23 cellular contexts compared by ENCODE assay signal in the genomic region with DNA sequence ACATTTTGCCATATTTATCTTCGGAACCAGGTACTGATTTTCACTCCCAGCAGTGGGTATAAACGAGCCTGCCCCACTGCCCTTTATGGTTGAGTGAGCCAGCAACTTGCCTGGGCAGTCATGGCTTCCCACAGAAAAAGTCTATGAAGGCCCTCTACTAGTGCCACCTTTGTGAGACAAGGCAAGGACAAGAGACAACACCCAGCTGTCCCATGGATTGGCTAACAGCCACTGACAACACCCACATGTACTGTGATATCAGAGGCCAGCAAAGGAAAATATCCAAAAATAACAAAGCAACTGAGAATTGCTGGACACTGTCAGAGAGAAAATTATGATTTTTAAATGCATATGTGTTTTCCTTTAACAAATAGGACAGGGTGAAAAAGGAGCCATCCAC.
DNase-seq lines count a peak whose midpoint lies in the region; ATAC-seq, FAIRE-seq and TF ChIP-seq lines count a peak whose summit lies in the region.
"Had no signal": no experiment of that assay in that cellular context is flagged by ENCODE, and none has a peak within 500 bp of the region (broad histone marks: within the 10 kb centered on the region; RNA-seq: fewer than 3 reads in every experiment).

No MANE protein-coding gene starts in this region.

- FAIRE-seq in kidney (lab: Jason Lieb, UNC) = no peak

- H3K4me2 ChIP-seq in PC-9 = peak overlapping the region; percentile 23; the same call in 1 of the 2 replicates

- no peak overlapping the region for H3K4me3 Mint-ChIP-seq in CD8-positive, alpha-beta T cell
- H3K4me3 Mint-ChIP-seq: activated naive CD8-positive, alpha-beta T cell treated with anti-CD3 and anti-CD28 coated beads, Interleukin-2, amount 50 U/mL, for 24 hours; IgD-negative memory B cell had no signal

- H3F3A ChIP-seq in PC-9 (ENCODE audit: insufficient read depth, low read depth) = no peaks in the 10 kb centered on the region

- H4K20me1 ChIP-seq in PC-9 (ENCODE audit: insufficient read depth) = no peaks in the 10 kb centered on the region

- no peaks in the 10 kb centered on the region for H3K36me3 Mint-ChIP-seq in CD8-positive, alpha-beta T cell
- H3K36me3 Mint-ChIP-seq: IgD-negative memory B cell had no signal

- no peaks in the 10 kb centered on the region for H3K9me2 ChIP-seq in PC-9 (ENCODE audit: insufficient read depth)

- no peak overlapping the region for H3K27ac Mint-ChIP-seq in CD8-positive, alpha-beta T cell
- H3K27ac Mint-ChIP-seq: activated naive CD8-positive, alpha-beta T cell treated with anti-CD3 and anti-CD28 coated beads, Interleukin-2, amount 50 U/mL, for 24 hours; activated T-helper 2 cell treated with anti-CD3 and anti-CD28 coated beads, Interferon-gamma antibody, Interleukin-2, Interleukin-4, amounts not matched to agents 10 μg/mL and 5 μg/mL and 100 μg/mL, durations not matched to agents 14 hours and 24 hours and 36 hours; IgD-negative memory B cell had no signal

- H3K4me3 ChIP-seq in PC-9 (no peak overlapping the region), coronary artery (peak overlapping the region; percentile 51), kidney (ENCODE audit: low read length in 2 of 2) (no peak overlapping the region), thyroid gland (replicated peaks in 1 of 3) (no peak overlapping the region)
- no peak overlapping the region for H3K4me3 ChIP-seq in CD8-positive, alpha-beta T cell (ENCODE audit: low read depth, low read length)
- H3K4me3 ChIP-seq: esophagus squamous epithelium, SJSA1, stomach had no signal

- WGBS in thyroid gland, 2 donors = 42 to 54% methylated on average over 2 of the region's 2 CpGs

- H3K79me2 ChIP-seq in PC-9 (ENCODE audit: low read depth) = no peaks in the 10 kb centered on the region

- H3K27ac ChIP-seq in PC-9 = no peak overlapping the region
- H3K27ac ChIP-seq in coronary artery = peak overlapping the region; percentile 2 to 27
- no peak overlapping the region for H3K27ac ChIP-seq in kidney (ENCODE audit: low read depth in 2 of 2, low read length in 2 of 2)
- peak overlapping the region; percentile 19 to 51 (median 26) for H3K27ac ChIP-seq in thyroid gland
- no peak overlapping the region for H3K27ac ChIP-seq in CD8-positive, alpha-beta T cell (ENCODE audit: low read depth, low read length)
- H3K27ac ChIP-seq: esophagus squamous epithelium, SJSA1, stomach, VCaP had no signal

- peaks cover under 1% of the 10 kb centered on the region for H3K27me3 Mint-ChIP-seq in CD8-positive, alpha-beta T cell (ENCODE audit: low read depth)
- H3K27me3 Mint-ChIP-seq: activated naive CD8-positive, alpha-beta T cell treated with anti-CD3 and anti-CD28 coated beads, Interleukin-2, amount 50 U/mL, for 24 hours; IgD-negative memory B cell had no signal

- no peak overlapping the region for H2AFZ ChIP-seq in PC-9

- H3K36me3 ChIP-seq in PC-9 (ENCODE audit: low read depth) (no peaks in the 10 kb centered on the region), kidney (ENCODE audit: control insufficient read depth in 1 of 2, insufficient read depth in 2 of 2, low read length in 2 of 2) (no peaks in the 10 kb centered on the region), thyroid gland (no peaks in the 10 kb centered on the region)
- no peaks in the 10 kb centered on the region for H3K36me3 ChIP-seq in CD8-positive, alpha-beta T cell (ENCODE audit: insufficient read depth, low read length)
- H3K36me3 ChIP-seq: esophagus squamous epithelium, SJSA1, stomach had no signal

- H3K27me3 ChIP-seq in PC-9 (ENCODE audit: insufficient read depth, low read depth) = no peaks in the 10 kb centered on the region
- H3K27me3 ChIP-seq in thyroid gland = no peaks in the 10 kb centered on the region
- H3K27me3 ChIP-seq in CD8-positive, alpha-beta T cell (ENCODE audit: insufficient read depth, low read length) = peaks cover 4% of the 10 kb centered on the region
- H3K27me3 ChIP-seq: esophagus squamous epithelium, SJSA1, stomach had no signal

- no peak for TF ChIP-seq CTCF in PC-9 (conservative IDR thresholded peaks at IDR 0.05)
- TF ChIP-seq CTCF in coronary artery (IDR thresholded peaks at IDR 0.05) = no peak
- TF ChIP-seq CTCF in kidney (IDR thresholded peaks at IDR 0.05; ENCODE audit: borderline replicate concordance, extremely low read depth, insufficient read depth) = no peak
- no peak for TF ChIP-seq CTCF in thyroid gland (IDR thresholded peaks at IDR 0.05)
- TF ChIP-seq CTCF in CD8-positive, alpha-beta T cell (IDR thresholded peaks at IDR 0.05) = no peak

- H3K4me1 ChIP-seq in PC-9 (replicated peaks; ENCODE audit: insufficient read depth) (no peaks in the 10 kb centered on the region), kidney (ENCODE audit: control insufficient read depth in 1 of 2, insufficient read depth in 1 of 2, low read depth in 1 of 2, low read length in 2 of 2) (no peaks in the 10 kb centered on the region), thyroid gland (peaks cover 14 to 21% of the 10 kb centered on the region in 2 donors)
- H3K4me1 ChIP-seq in CD8-positive, alpha-beta T cell (ENCODE audit: insufficient read depth, low read length) = no peaks in the 10 kb centered on the region
- H3K4me1 ChIP-seq: esophagus squamous epithelium had no signal

- H3K9me3 ChIP-seq in PC-9 (ENCODE audit: insufficient read depth, low read depth) = no peaks in the 10 kb centered on the region
- H3K9me3 ChIP-seq in kidney (ENCODE audit: control insufficient read depth in 1 of 2, low read length in 2 of 2) = no peaks in the 10 kb centered on the region
- H3K9me3 ChIP-seq in thyroid gland = no peaks in the 10 kb centered on the region
- H3K9me3 ChIP-seq in CD8-positive, alpha-beta T cell (ENCODE audit: low read length) = no peaks in the 10 kb centered on the region
- H3K9me3 ChIP-seq: esophagus squamous epithelium, SJSA1, stomach had no signal

- CTCF ChIA-PET in PC-9 (lab: Charles Lee) = no interaction called here
- CTCF ChIA-PET in CD8-positive, alpha-beta T cell (lab: Charles Lee) = no interaction called here

- intact Hi-C loops in PC-9 (cut with micrococcal nuclease; ENCODE audit: unreplicated experiment) = no loop called here
- intact Hi-C loops in kidney (cut with DNase I) = no loop called here
- intact Hi-C loops in thyroid gland (cut with DNase I) = no loop called here
- intact Hi-C loops in CD8-positive, alpha-beta T cell (cut with DNase I, micrococcal nuclease) = no loop called here

- H3K9me3 Mint-ChIP-seq in CD8-positive, alpha-beta T cell = no peaks in the 10 kb centered on the region
- H3K9me3 Mint-ChIP-seq: activated naive CD8-positive, alpha-beta T cell treated with anti-CD3 and anti-CD28 coated beads, Interleukin-2, amount 50 U/mL, for 24 hours; activated T-helper 2 cell treated with anti-CD3 and anti-CD28 coated beads, Interferon-gamma antibody, Interleukin-2, Interleukin-4, amounts not matched to agents 10 μg/mL and 5 μg/mL and 100 μg/mL, durations not matched to agents 14 hours and 24 hours and 36 hours had no signal

- TF ChIP-seq POLR2A in thyroid gland (IDR thresholded peaks at IDR 0.05) = no peak

- H3K9ac ChIP-seq in kidney (ENCODE audit: low read length in 2 of 2) = no peak overlapping the region

- POLR2A ChIA-PET in PC-9 (lab: Charles Lee; ENCODE audit: unreplicated experiment) = no interaction called here
- POLR2A ChIA-PET in CD8-positive, alpha-beta T cell (lab: Charles Lee) = no interaction called here

- BruUV-seq in PC-9 (replicated peaks; lab: Mats Ljungman, UMichigan) = no TSS peak

- H3K4me1 Mint-ChIP-seq in CD8-positive, alpha-beta T cell (ENCODE audit: low read depth) = no peaks in the 10 kb centered on the region
- H3K4me1 Mint-ChIP-seq: activated naive CD8-positive, alpha-beta T cell treated with anti-CD3 and anti-CD28 coated beads, Interleukin-2, amount 50 U/mL, for 24 hours; IgD-negative memory B cell had no signal

- no peak for DNase-seq in PC-9
- no peak for DNase-seq in coronary artery (ENCODE audit: low spot score)
- DNase-seq in kidney = peak; percentile 68
- peak; percentile 28 to 37 for DNase-seq in thyroid gland
- no peak for DNase-seq in NCI-H446 treated with DMSO at 0.1 percent for 48 hours (lab: John Stamatoyannopoulos, UW)
- no peak for DNase-seq in CD8-positive, alpha-beta T cell
- DNase-seq: activated CD8-positive, alpha-beta memory T cell treated with anti-CD3 and anti-CD28 coated beads, Interleukin-2, amount 50 U/mL, for 4 hours; activated naive CD8-positive, alpha-beta T cell treated with anti-CD3 and anti-CD28 coated beads, Interleukin-2, amount 50 U/mL, for 24 hours; caudate nucleus; effector CD4-positive, alpha-beta T cell; esophagus squamous epithelium; glutamatergic neuron; NCI-H146; NCI-H2171 treated with DMSO at 0.1 percent for 48 hours; NCI-H748 treated with DMSO at 0.1 percent for 48 hours; PC-3; stimulated activated CD4-positive, alpha-beta T cell treated with anti-CD3 and anti-CD28 coated beads, Interleukin-4, amount 100 ng/mL, for 4 hours; stomach had no signal

- no peak for ATAC-seq in GM19035 (IDR thresholded peaks at IDR 0.05; ENCODE audit: unreplicated experiment)
- ATAC-seq in CD8-positive, alpha-beta T cell = no peak
- ATAC-seq: activated naive CD8-positive, alpha-beta T cell treated with anti-CD3 and anti-CD28 coated beads, Interleukin-2, amount 50 U/mL, for 24 hours; PC-3 had no signal

Comparison
In these comparisons a context has a peak if more than half of its experiments do, and no peak if none do; other contexts are left out.
1. DNase-seq: peak in kidney (single experiment) and thyroid gland (2 of 2); none in PC-9 (0 of 2), coronary artery (single experiment), NCI-H446 treated with DMSO at 0.1 percent for 48 hours (single experiment) and CD8-positive, alpha-beta T cell (0 of 7).
2. H3K27ac ChIP-seq: peak in coronary artery (2 of 2) and thyroid gland (3 of 3); none in PC-9 (single experiment), kidney (0 of 2) and CD8-positive, alpha-beta T cell (single experiment).